8 cellular contexts compared by ENCODE assay signal in the genomic region with DNA sequence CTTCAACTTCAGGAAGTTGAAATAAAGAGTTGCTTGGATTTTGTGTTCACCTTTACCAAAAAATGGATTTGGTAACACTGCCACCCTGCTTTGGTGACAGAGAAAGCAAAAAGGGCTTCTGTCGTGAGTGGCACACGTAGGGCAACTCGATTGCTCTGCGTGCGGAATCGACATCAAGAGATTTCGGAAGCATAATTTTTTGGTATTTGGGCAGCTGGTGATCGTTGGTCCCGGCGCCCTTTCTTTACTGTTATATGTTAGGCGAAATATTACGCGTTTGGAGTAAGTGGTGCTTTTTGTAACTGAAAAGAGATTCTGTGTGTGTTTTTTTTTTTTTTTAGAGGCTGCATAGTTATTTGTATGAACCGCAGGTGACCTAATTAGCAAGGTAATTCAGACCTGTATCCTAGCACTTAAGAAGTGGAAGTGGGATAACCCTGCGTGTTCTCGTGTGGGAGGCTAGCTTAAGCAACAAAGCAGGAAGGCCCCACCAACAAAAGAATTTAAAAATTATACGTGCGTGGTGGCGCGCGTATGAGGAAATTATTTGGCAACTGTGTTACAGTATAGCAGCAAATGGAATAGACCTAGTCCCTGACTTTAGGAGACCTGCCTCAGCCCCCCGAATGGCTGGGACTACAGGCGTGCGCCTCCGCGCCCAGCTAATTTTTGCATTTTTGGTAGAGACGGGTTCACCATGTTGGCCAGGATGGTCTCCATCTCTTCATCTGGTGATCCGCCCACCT. TPM values are rescaled to one million over a fixed set of nuclear protein-coding genes. Genes with fewer than 3 reads are reported as not detected.
DNase-seq lines count a peak whose midpoint lies in the region; ATAC-seq and TF ChIP-seq lines count a peak whose summit lies in the region.

A gene (plus strand): TSS at position 108 of the 746 bp plus-strand sequence.

- H3K4me1 Mint-ChIP-seq in activated T-helper 17 cell treated with anti-CD3 and anti-CD28 coated beads, Interleukin-2, amount 50 U/mL, for 72 hours = peaks cover 21% of the 10 kb centered on the region
- peaks cover 26% of the 10 kb centered on the region in 2 donors for H3K4me1 Mint-ChIP-seq in natural killer cell treated with Interleukin-12 subunit alpha and Interleukin-12 subunit beta and Interleukin-15 and Interleukin-18, amount 100 ng/mL, for 72 hours (ENCODE audit: low read depth in 2 of 2)

- H3K4me3 Mint-ChIP-seq in activated T-helper 17 cell treated with anti-CD3 and anti-CD28 coated beads, Interleukin-2, amount 50 U/mL, for 72 hours = peak within 1 kb of the TSS; percentile 95
- H3K4me3 Mint-ChIP-seq in natural killer cell treated with Interleukin-12 subunit alpha and Interleukin-12 subunit beta and Interleukin-15 and Interleukin-18, amount 100 ng/mL, for 72 hours = peak within 1 kb of the TSS; percentile 84

- peak; percentile 98 for DNase-seq in ELF-1 (ENCODE audit: low read depth, low spot score)
- peak; percentile 84 for DNase-seq in GOT3 (lab: John Stamatoyannopoulos, UW)
- DNase-seq in LHCN-M2 (ENCODE audit: low read depth) = peak; percentile 99
- peak; percentile 100 for DNase-seq in RPMI7951 (ENCODE audit: low read depth)
- peak; percentile 99 for DNase-seq in fibroblast of pulmonary artery (ENCODE audit: low read depth)
- DNase-seq in natural killer cell treated with Interleukin-12 subunit alpha and Interleukin-12 subunit beta and Interleukin-15 and Interleukin-18, amount 100 ng/mL, for 72 hours (ENCODE audit: low spot score) = peak; percentile 92
- peak; percentile 79 for DNase-seq in stimulated activated naive CD4-positive, alpha-beta T cell treated with Interleukin-2 at 50 U/mL for 16 hours (lab: John Stamatoyannopoulos, UW)

- H3K4me3 ChIP-seq in fibroblast of pulmonary artery (replicated peaks; ENCODE audit: low read depth, low read length) = peak within 1 kb of the TSS; percentile 47

- H3K27ac Mint-ChIP-seq in activated T-helper 17 cell treated with anti-CD3 and anti-CD28 coated beads, Interleukin-2, amount 50 U/mL, for 72 hours = peak within 1 kb of the TSS; percentile 100
- H3K27ac Mint-ChIP-seq in natural killer cell treated with Interleukin-12 subunit alpha and Interleukin-12 subunit beta and Interleukin-15 and Interleukin-18, amount 100 ng/mL, for 72 hours = peak within 1 kb of the TSS; percentile 99

- peak; percentile 10 for TF ChIP-seq CTCF in fibroblast of pulmonary artery (IDR thresholded peaks at IDR 0.05; ENCODE audit: low read length, missing control alignments)

- no peaks in the 10 kb centered on the region for H3K27me3 Mint-ChIP-seq in activated T-helper 17 cell treated with anti-CD3 and anti-CD28 coated beads, Interleukin-2, amount 50 U/mL, for 72 hours
- no peaks in the 10 kb centered on the region for H3K27me3 Mint-ChIP-seq in natural killer cell treated with Interleukin-12 subunit alpha and Interleukin-12 subunit beta and Interleukin-15 and Interleukin-18, amount 100 ng/mL, for 72 hours

- peaks cover 19% of the 10 kb centered on the region for H3K36me3 Mint-ChIP-seq in activated T-helper 17 cell treated with anti-CD3 and anti-CD28 coated beads, Interleukin-2, amount 50 U/mL, for 72 hours (ENCODE audit: low read depth)
- H3K36me3 Mint-ChIP-seq in natural killer cell treated with Interleukin-12 subunit alpha and Interleukin-12 subunit beta and Interleukin-15 and Interleukin-18, amount 100 ng/mL, for 72 hours = no peaks in the 10 kb centered on the region

- H3K9me3 Mint-ChIP-seq in activated T-helper 17 cell treated with anti-CD3 and anti-CD28 coated beads, Interleukin-2, amount 50 U/mL, for 72 hours = no peaks in the 10 kb centered on the region
- no peaks in the 10 kb centered on the region for H3K9me3 Mint-ChIP-seq in natural killer cell treated with Interleukin-12 subunit alpha and Interleukin-12 subunit beta and Interleukin-15 and Interleukin-18, amount 100 ng/mL, for 72 hours

- peak; percentile 79 for ATAC-seq in activated T-helper 17 cell treated with anti-CD3 and anti-CD28 coated beads, Interleukin-2, amount 50 U/mL, for 72 hours (replicated peaks)
- peak; percentile 87 to 88 for ATAC-seq in natural killer cell treated with Interleukin-12 subunit alpha and Interleukin-12 subunit beta and Interleukin-15 and Interleukin-18, amount 100 ng/mL, for 72 hours

RNA-seq across cellular contexts. Expression of the gene that starts here (rescaled TPM):
- total RNA-seq in LHCN-M2 (2014; rRNA removed) = not detected in 2 replicates
- polyA plus RNA-seq in LHCN-M2 (2012) = not detected
- not detected in 2 replicates for total RNA-seq in RPMI7951 (2014; rRNA removed; shearing (Covaris generic))
- total RNA-seq in activated T-helper 17 cell treated with anti-CD3 and anti-CD28 coated beads, Interleukin-2, amount 50 U/mL, for 72 hours = not detected
- total RNA-seq in natural killer cell treated with Interleukin-12 subunit alpha and Interleukin-12 subunit beta and Interleukin-15 and Interleukin-18, amount 100 ng/mL, for 72 hours = not detected

Comparison
In these comparisons a context has a peak if more than half of its experiments do, and no peak if none do; other contexts are left out.
1. Peak in every context shown above with its lines: DNase-seq, ATAC-seq and H3K4me3 ChIP-seq.
2. Peak in DNase-seq in LHCN-M2; RNA of the gene not detected or under 1 TPM.
3. Peak in DNase-seq in RPMI7951; RNA of the gene not detected or under 1 TPM.
4. Peak in ATAC-seq in activated T-helper 17 cell treated with anti-CD3 and anti-CD28 coated beads, Interleukin-2, amount 50 U/mL, for 72 hours; RNA of the gene not detected or under 1 TPM.
5. Peak in DNase-seq and ATAC-seq in natural killer cell treated with Interleukin-12 subunit alpha and Interleukin-12 subunit beta and Interleukin-15 and Interleukin-18, amount 100 ng/mL, for 72 hours; RNA of the gene not detected or under 1 TPM.